11 cellular contexts compared by ENCODE assay signal in genomic region chr5:172906436-172906835, GRCh38. TPM values are rescaled to one million over a fixed set of nuclear protein-coding genes. Genes with fewer than 3 reads are reported as not detected.
DNase-seq lines count a peak whose midpoint lies in the region; ATAC-seq and TF ChIP-seq lines count a peak whose summit lies in the region.
"Had no signal": no experiment of that assay in that cellular context is flagged by ENCODE, and none has a peak within 500 bp of the region (broad histone marks: within the 10 kb centered on the region; RNA-seq: fewer than 3 reads in every experiment).

No MANE protein-coding gene starts in this region.

- POLR2A ChIA-PET in SK-N-SH (lab: Yijun Ruan, JAX), result no interaction called here

- H3K9me3 ChIP-seq in SK-N-SH, result no peaks in the 10 kb centered on the region
- no peaks in the 10 kb centered on the region for H3K9me3 ChIP-seq in thyroid gland

- no peak for TF ChIP-seq CTCF in SK-N-SH (IDR thresholded peaks at IDR 0.05)
- TF ChIP-seq CTCF in thyroid gland (IDR thresholded peaks at IDR 0.05), result no peak

- no peaks in the 10 kb centered on the region for H4K20me1 ChIP-seq in SK-N-SH (ENCODE audit: insufficient read depth)

- H3K27me3 ChIP-seq in SK-N-SH (ENCODE audit: insufficient read depth) (no peaks in the 10 kb centered on the region), thyroid gland (no peaks in the 10 kb centered on the region)

- no peak overlapping the region for H3K4me3 Mint-ChIP-seq in activated T-helper 1 cell treated with anti-CD3 and anti-CD28 coated beads, Interleukin-12 subunit alpha, Interleukin-12 subunit beta, Interleukin-2, Interleukin-4 antibody, amounts not matched to agents 30 ng/mL and 10 ng/mL and 1 ng/mL, durations not matched to agents 14 hours and 24 hours and 36 hours
- H3K4me3 Mint-ChIP-seq: activated naive CD8-positive, alpha-beta T cell; stimulated activated naive CD8-positive, alpha-beta T cell treated with anti-CD3 and anti-CD28 coated beads, Interleukin-15, Interleukin-2, amounts not matched to agents 100 ng/mL and 50 ng/mL, for 24 hours had no signal

- no peaks in the 10 kb centered on the region for H3K4me1 Mint-ChIP-seq in activated T-helper 1 cell treated with anti-CD3 and anti-CD28 coated beads, Interleukin-12 subunit alpha, Interleukin-12 subunit beta, Interleukin-2, Interleukin-4 antibody, amounts not matched to agents 30 ng/mL and 10 ng/mL and 1 ng/mL, durations not matched to agents 14 hours and 24 hours and 36 hours (ENCODE audit: low read depth)

- peaks cover 31% of the 10 kb centered on the region for H3F3A ChIP-seq in SK-N-SH (replicated peaks; ENCODE audit: insufficient read depth)

- intact Hi-C loops in thyroid gland (cut with DNase I), result no loop called here
- intact Hi-C loops in activated T-helper 1 cell treated with anti-CD3 and anti-CD28 coated beads, Interleukin-12 subunit alpha, Interleukin-12 subunit beta, Interleukin-2, Interleukin-4 antibody, amounts not matched to agents 30 ng/mL and 10 ng/mL and 1 ng/mL, durations not matched to agents 14 hours and 24 hours and 36 hours (cut with micrococcal nuclease), result no loop called here

- no peak for TF ChIP-seq RAD21 in SK-N-SH (IDR thresholded peaks at IDR 0.05; ENCODE audit: low read length)

- ATAC-seq in SK-N-SH treated with all-trans-retinoic acid at 6 μM for 48 hours (no peak), HG03108 (IDR thresholded peaks at IDR 0.05; ENCODE audit: unreplicated experiment) (peak; percentile 39)

- no peak for DNase-seq in SK-N-SH
- peak; percentile 69 for DNase-seq in fibroblast of gingiva (ENCODE audit: low read depth)
- DNase-seq in thyroid gland, result no peak
- no peak for DNase-seq in foreskin melanocyte
- DNase-seq in activated T-helper 1 cell treated with anti-CD3 and anti-CD28 coated beads, Interleukin-12 subunit alpha, Interleukin-12 subunit beta, Interleukin-2, Interleukin-4 antibody, amounts not matched to agents 30 ng/mL and 10 ng/mL and 1 ng/mL, durations not matched to agents 14 hours and 24 hours and 36 hours (ENCODE audit: low spot score), result no peak
- DNase-seq in NCI-H2029 treated with DMSO at 0.1 percent for 48 hours (lab: John Stamatoyannopoulos, UW), result no peak
- DNase-seq: RPMI8226 had no signal

- CTCF ChIA-PET in SK-N-SH (lab: Yijun Ruan, JAX), result interaction anchor here (2.9 to 3.8 kb wide), 2 partner anchors 26 to 189 kb away, joined by 13 to 17 read pairs; no protein-coding TSS in a partner anchor

- H3K4me1 ChIP-seq in SK-N-SH (ENCODE audit: control insufficient read depth in 1 of 2, insufficient read depth in 2 of 2, low read depth in 1 of 2, low read length in 1 of 2), result peaks cover 30 to 47% of the 10 kb centered on the region in 2 experiments
- peaks cover 42 to 55% of the 10 kb centered on the region in 2 donors for H3K4me1 ChIP-seq in thyroid gland

- H3K36me3 ChIP-seq in SK-N-SH (replicated peaks in 1 of 2; ENCODE audit: control insufficient read depth in 1 of 2, insufficient read depth in 2 of 2, low read length in 1 of 2) (peaks cover 3 to 5% of the 10 kb centered on the region in 2 experiments), thyroid gland (no peaks in the 10 kb centered on the region)

- H3K36me3 Mint-ChIP-seq in activated T-helper 1 cell treated with anti-CD3 and anti-CD28 coated beads, Interleukin-12 subunit alpha, Interleukin-12 subunit beta, Interleukin-2, Interleukin-4 antibody, amounts not matched to agents 30 ng/mL and 10 ng/mL and 1 ng/mL, durations not matched to agents 14 hours and 24 hours and 36 hours (ENCODE audit: low read depth), result no peaks in the 10 kb centered on the region
- H3K36me3 Mint-ChIP-seq: activated naive CD8-positive, alpha-beta T cell had no signal

- H3K4me3 ChIP-seq in SK-N-SH (ENCODE audit: low read depth in 2 of 2, low read length in 1 of 2) (no peak overlapping the region), thyroid gland (replicated peaks in 1 of 3) (no peak overlapping the region)

- H3K27ac ChIP-seq in SK-N-SH (ENCODE audit: low read depth in 2 of 2, low read length in 1 of 2) (peak overlapping the region in 1 of 2 experiments; percentile 100; a peak in 2 of 4 replicates), thyroid gland (peak overlapping the region in 2 of 3 donors; percentile 99)

- no peak overlapping the region for H3K27ac Mint-ChIP-seq in activated T-helper 1 cell treated with anti-CD3 and anti-CD28 coated beads, Interleukin-12 subunit alpha, Interleukin-12 subunit beta, Interleukin-2, Interleukin-4 antibody, amounts not matched to agents 30 ng/mL and 10 ng/mL and 1 ng/mL, durations not matched to agents 14 hours and 24 hours and 36 hours
- H3K27ac Mint-ChIP-seq: activated naive CD8-positive, alpha-beta T cell; stimulated activated naive CD8-positive, alpha-beta T cell treated with anti-CD3 and anti-CD28 coated beads, Interleukin-15, Interleukin-2, amounts not matched to agents 100 ng/mL and 50 ng/mL, for 24 hours had no signal

- TF ChIP-seq EP300 in SK-N-SH (IDR thresholded peaks at IDR 0.05; ENCODE audit: borderline replicate concordance in 1 of 2, low read depth in 1 of 2, low read length in 1 of 2), result no peak

- H3K9ac ChIP-seq in SK-N-SH, result peak overlapping the region; percentile 13; the same call in 1 of the 2 replicates

- H3K4me2 ChIP-seq in SK-N-SH, result 0 out of 2 replicates have a peak overlapping the region, but pooled peaks have one; percentile 26

- H3K79me2 ChIP-seq in SK-N-SH (ENCODE audit: insufficient read depth), result peaks cover 22% of the 10 kb centered on the region; the same call in 1 of the 2 replicates

- WGBS in SK-N-SH (ENCODE audit: low lambda C conversion rate), result 81% methylated on average over 5 of the region's 6 CpGs
- 76 to 87% methylated on average over 6 of the region's 6 CpGs for WGBS in thyroid gland, 2 donors

- no peak overlapping the region for H2AFZ ChIP-seq in SK-N-SH (ENCODE audit: low read depth)

- H3K9me2 ChIP-seq in SK-N-SH, result no peaks in the 10 kb centered on the region

- no peaks in the 10 kb centered on the region for H3K9me3 Mint-ChIP-seq in activated T-helper 1 cell treated with anti-CD3 and anti-CD28 coated beads, Interleukin-12 subunit alpha, Interleukin-12 subunit beta, Interleukin-2, Interleukin-4 antibody, amounts not matched to agents 30 ng/mL and 10 ng/mL and 1 ng/mL, durations not matched to agents 14 hours and 24 hours and 36 hours
- H3K9me3 Mint-ChIP-seq: stimulated activated naive CD8-positive, alpha-beta T cell treated with anti-CD3 and anti-CD28 coated beads, Interleukin-15, Interleukin-2, amounts not matched to agents 100 ng/mL and 50 ng/mL, for 24 hours had no signal

- no peaks in the 10 kb centered on the region for H3K27me3 Mint-ChIP-seq in activated T-helper 1 cell treated with anti-CD3 and anti-CD28 coated beads, Interleukin-12 subunit alpha, Interleukin-12 subunit beta, Interleukin-2, Interleukin-4 antibody, amounts not matched to agents 30 ng/mL and 10 ng/mL and 1 ng/mL, durations not matched to agents 14 hours and 24 hours and 36 hours (ENCODE audit: insufficient read depth)
- H3K27me3 Mint-ChIP-seq: activated naive CD8-positive, alpha-beta T cell; stimulated activated naive CD8-positive, alpha-beta T cell treated with anti-CD3 and anti-CD28 coated beads, Interleukin-15, Interleukin-2, amounts not matched to agents 100 ng/mL and 50 ng/mL, for 24 hours had no signal

- TF ChIP-seq POLR2A in thyroid gland (IDR thresholded peaks at IDR 0.05), result no peak

TF ChIP-seq in SK-N-SH, 30 proteins besides CTCF, POLR2A, EP300 and RAD21:
- TF ChIP-seq MXI1 (IDR thresholded peaks at IDR 0.05; ENCODE audit: low read depth, low read length), result no peak

TF ChIP-seq in SK-N-SH treated with all-trans-retinoic acid at 6 μM for 48 hours, 23 proteins besides CTCF, POLR2A, EP300 and RAD21 (continues in another document):
- TF ChIP-seq ZC3H10 (CRISPR knock-in tag; IDR thresholded peaks at IDR 0.05), result no peak
- TF ChIP-seq ISL1 (CRISPR knock-in tag; IDR thresholded peaks at IDR 0.05), result no peak
- TF ChIP-seq RARB (CRISPR knock-in tag; IDR thresholded peaks at IDR 0.05), result no peak
- TF ChIP-seq ZNF565 (CRISPR knock-in tag; conservative IDR thresholded peaks at IDR 0.05; ENCODE audit: low read depth), result no peak
- TF ChIP-seq ESRRG (CRISPR knock-in tag; IDR thresholded peaks at IDR 0.05), result no peak
- TF ChIP-seq PATZ1 (CRISPR knock-in tag; IDR thresholded peaks at IDR 0.05; ENCODE audit: borderline replicate concordance), result no peak
- no peak for TF ChIP-seq CSDC2 (CRISPR knock-in tag; IDR thresholded peaks at IDR 0.05)
- TF ChIP-seq ZFP30 (CRISPR knock-in tag; IDR thresholded peaks at IDR 0.05), result no peak
- TF ChIP-seq CSRNP3 (CRISPR knock-in tag; IDR thresholded peaks at IDR 0.05), result no peak

RNA-seq across cellular contexts. Expression of gene RPL26L1, which starts 52.8 kb away (rescaled TPM):
- polyA plus RNA-seq in SK-N-SH (2012; rRNA removed), result 193 and 212 TPM in 2 replicates
- 199 and 206 TPM in 2 replicates for polyA plus RNA-seq in SK-N-SH (2012; cell fraction: cytosol; rRNA removed)
- 86.4 and 89.6 TPM in 2 replicates for polyA plus RNA-seq in SK-N-SH (2012; cell fraction: nucleus; rRNA removed)
- 10 to 100 TPM; 27.2 to 46.7 (median 42.9) TPM for total RNA-seq in thyroid gland
- total RNA-seq in activated T-helper 1 cell treated with anti-CD3 and anti-CD28 coated beads, Interleukin-12 subunit alpha, Interleukin-12 subunit beta, Interleukin-2, Interleukin-4 antibody, amounts not matched to agents 30 ng/mL and 10 ng/mL and 1 ng/mL, durations not matched to agents 14 hours and 24 hours and 36 hours, result 69.0 and 70.9 TPM in 2 replicates
